In the genomic region with DNA sequence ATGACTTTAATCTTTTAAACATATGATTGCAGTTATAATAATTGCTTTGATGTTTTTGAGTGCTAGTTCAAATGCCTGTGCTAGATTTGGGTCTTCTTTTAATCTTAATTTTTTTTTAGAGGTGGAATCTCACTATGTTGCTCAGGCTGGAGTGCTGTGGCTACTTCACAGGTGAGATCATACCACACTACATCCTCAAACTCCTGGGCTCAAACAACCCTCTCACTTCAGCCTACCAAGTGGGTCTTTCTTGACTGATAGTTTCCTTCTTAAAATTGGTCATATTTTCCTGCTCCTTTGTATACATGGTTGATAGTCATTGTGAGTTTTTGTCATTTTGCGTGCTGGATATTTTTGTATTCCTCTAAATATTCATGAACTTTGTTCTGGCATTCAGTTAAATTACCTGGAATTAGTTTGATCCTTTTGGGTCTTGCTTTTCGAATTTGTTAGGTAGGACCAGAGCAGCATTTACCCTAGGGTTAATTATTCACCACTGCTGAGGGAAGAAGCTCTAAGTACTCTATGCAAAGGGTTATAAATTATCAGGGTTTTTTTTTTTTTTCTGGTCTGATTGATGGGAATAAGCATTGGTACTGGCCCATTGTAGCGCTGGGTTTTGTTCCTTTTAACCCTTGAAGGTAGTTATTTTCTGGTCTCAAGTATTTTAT, we compare ENCODE assay signal across 20 cellular contexts. TPM values are rescaled to one million over a fixed set of nuclear protein-coding genes. Genes with fewer than 3 reads are reported as not detected.
A peak's percentile ranks its signal among the peaks of the same experiment; 100 is the strongest.
DNase-seq lines count a peak whose midpoint lies in the region; ATAC-seq, FAIRE-seq and TF ChIP-seq lines count a peak whose summit lies in the region.
"Had no signal": no experiment of that assay in that cellular context is flagged by ENCODE, and none has a peak within 500 bp of the region (broad histone marks: within the 10 kb centered on the region; RNA-seq: fewer than 3 reads in every experiment).

No MANE protein-coding gene starts in this region.

- no peaks in the 10 kb centered on the region for H3K27me3 ChIP-seq in tibial artery

- no peak for DNase-seq in activated naive CD8-positive, alpha-beta T cell treated with anti-CD3 and anti-CD28 coated beads, Interleukin-2, amount 50 U/mL, for 24 hours
- DNase-seq in activated naive CD8-positive, alpha-beta T cell treated with anti-CD3 and anti-CD28 coated beads for 36 hours, result no peak
- DNase-seq in progenitor cell of endocrine pancreas (ENCODE audit: low spot score, unreplicated experiment), result no peak
- no peak for DNase-seq in tibial artery
- no peak for DNase-seq in NCI-H187 (lab: John Stamatoyannopoulos, UW)
- DNase-seq: C1 segment of cervical spinal cord; CD4-positive, alpha-beta memory T cell; DMS153; GF-D8; HCEC 1CT; HFFc6; IMR-90 had no signal

- peak; percentile 36 for ATAC-seq in activated naive CD8-positive, alpha-beta T cell treated with anti-CD3 and anti-CD28 coated beads, Interleukin-2, amount 50 U/mL, for 24 hours
- no peak for ATAC-seq in HG03378 (IDR thresholded peaks at IDR 0.05; ENCODE audit: unreplicated experiment)

- H3K27ac Mint-ChIP-seq in activated naive CD8-positive, alpha-beta T cell treated with anti-CD3 and anti-CD28 coated beads, Interleukin-2, amount 50 U/mL, for 24 hours, result no peak overlapping the region
- no peak overlapping the region for H3K27ac Mint-ChIP-seq in activated naive CD8-positive, alpha-beta T cell treated with anti-CD3 and anti-CD28 coated beads for 36 hours
- H3K27ac Mint-ChIP-seq in progenitor cell of endocrine pancreas, result peak overlapping the region; percentile 76
- H3K27ac Mint-ChIP-seq: B cell; CD4-positive, alpha-beta memory T cell; HFFc6 had no signal

- intact Hi-C loops in tibial artery (cut with DNase I; ENCODE audit: low total_unique reads), result no loop called here

- no peaks in the 10 kb centered on the region for H3K36me3 ChIP-seq in tibial artery

- H3K9me3 ChIP-seq in tibial artery, result no peaks in the 10 kb centered on the region

- H3K4me3 Mint-ChIP-seq in activated naive CD8-positive, alpha-beta T cell treated with anti-CD3 and anti-CD28 coated beads, Interleukin-2, amount 50 U/mL, for 24 hours, result no peak overlapping the region
- no peak overlapping the region for H3K4me3 Mint-ChIP-seq in activated naive CD8-positive, alpha-beta T cell treated with anti-CD3 and anti-CD28 coated beads for 36 hours
- no peak overlapping the region for H3K4me3 Mint-ChIP-seq in progenitor cell of endocrine pancreas (ENCODE audit: low read depth)
- H3K4me3 Mint-ChIP-seq: B cell; CD4-positive, alpha-beta memory T cell; HFFc6 had no signal

- peaks cover 0 to 6% (median 0%) of the 10 kb centered on the region in 4 donors for H3K4me1 ChIP-seq in tibial artery

- FAIRE-seq in islet of Langerhans (lab: Jason Lieb, UNC), result peak; percentile 45
- FAIRE-seq: D721Med, GM19239 had no signal

- H3K27ac ChIP-seq in tibial artery, result no peak overlapping the region
- H3K27ac ChIP-seq: HL-60 had no signal

- H3K9me3 Mint-ChIP-seq in activated naive CD8-positive, alpha-beta T cell treated with anti-CD3 and anti-CD28 coated beads, Interleukin-2, amount 50 U/mL, for 24 hours, result no peaks in the 10 kb centered on the region
- no peaks in the 10 kb centered on the region for H3K9me3 Mint-ChIP-seq in activated naive CD8-positive, alpha-beta T cell treated with anti-CD3 and anti-CD28 coated beads for 36 hours
- H3K9me3 Mint-ChIP-seq in progenitor cell of endocrine pancreas (ENCODE audit: low read depth), result peaks cover 5% of the 10 kb centered on the region
- H3K9me3 Mint-ChIP-seq: CD4-positive, alpha-beta memory T cell; HFFc6 had no signal

- TF ChIP-seq CTCF in progenitor cell of endocrine pancreas (IDR thresholded peaks at IDR 0.05; ENCODE audit: unreplicated experiment) (no peak), tibial artery (IDR thresholded peaks at IDR 0.05) (no peak)

- peaks cover 14% of the 10 kb centered on the region for H3K4me1 Mint-ChIP-seq in activated naive CD8-positive, alpha-beta T cell treated with anti-CD3 and anti-CD28 coated beads, Interleukin-2, amount 50 U/mL, for 24 hours
- peaks cover 21% of the 10 kb centered on the region for H3K4me1 Mint-ChIP-seq in activated naive CD8-positive, alpha-beta T cell treated with anti-CD3 and anti-CD28 coated beads for 36 hours
- H3K4me1 Mint-ChIP-seq in progenitor cell of endocrine pancreas (ENCODE audit: low read depth), result peaks cover 9% of the 10 kb centered on the region
- H3K4me1 Mint-ChIP-seq: B cell; CD4-positive, alpha-beta memory T cell had no signal

- peaks cover 8% of the 10 kb centered on the region for H3K27me3 Mint-ChIP-seq in activated naive CD8-positive, alpha-beta T cell treated with anti-CD3 and anti-CD28 coated beads, Interleukin-2, amount 50 U/mL, for 24 hours
- H3K27me3 Mint-ChIP-seq in activated naive CD8-positive, alpha-beta T cell treated with anti-CD3 and anti-CD28 coated beads for 36 hours, result peaks cover 27% of the 10 kb centered on the region
- H3K27me3 Mint-ChIP-seq in progenitor cell of endocrine pancreas, result no peaks in the 10 kb centered on the region

- H3K36me3 Mint-ChIP-seq in activated naive CD8-positive, alpha-beta T cell treated with anti-CD3 and anti-CD28 coated beads, Interleukin-2, amount 50 U/mL, for 24 hours (ENCODE audit: low read depth), result no peaks in the 10 kb centered on the region
- no peaks in the 10 kb centered on the region for H3K36me3 Mint-ChIP-seq in activated naive CD8-positive, alpha-beta T cell treated with anti-CD3 and anti-CD28 coated beads for 36 hours
- H3K36me3 Mint-ChIP-seq in progenitor cell of endocrine pancreas (ENCODE audit: insufficient read depth), result no peaks in the 10 kb centered on the region
- H3K36me3 Mint-ChIP-seq: CD4-positive, alpha-beta memory T cell had no signal

- H3K4me3 ChIP-seq in tibial artery, result no peak overlapping the region

RNA-seq across cellular contexts. Expression of a gene that starts 12.1 kb away (rescaled TPM):
- total RNA-seq in activated naive CD8-positive, alpha-beta T cell treated with anti-CD3 and anti-CD28 coated beads for 36 hours, result 1 to 10 TPM; 8.6 to 9.0 TPM
- 112 TPM in 2 replicates for total RNA-seq in progenitor cell of endocrine pancreas

RNA-seq across cellular contexts. Expression of a gene that starts 21.0 kb away (rescaled TPM):
- not detected for total RNA-seq in activated naive CD8-positive, alpha-beta T cell treated with anti-CD3 and anti-CD28 coated beads for 36 hours
- not detected in 2 replicates for total RNA-seq in progenitor cell of endocrine pancreas
- total RNA-seq: A172; B cell; CD4-positive, alpha-beta memory T cell; H4; HFFc6; IMR-90 had no signal

RNA-seq across cellular contexts. Expression of a gene that starts 40.6 kb away (rescaled TPM):
- total RNA-seq in activated naive CD8-positive, alpha-beta T cell treated with anti-CD3 and anti-CD28 coated beads for 36 hours, result not detected
- not detected in 2 replicates for total RNA-seq in progenitor cell of endocrine pancreas
- total RNA-seq: A172; B cell; CD4-positive, alpha-beta memory T cell; H4; HFFc6; IMR-90 had no signal

Comparison
In these comparisons a context has a peak if more than half of its experiments do, and no peak if none do; other contexts are left out.
1. RNA of a gene that starts 12.1 kb away (total RNA-seq): 112 TPM in progenitor cell of endocrine pancreas; 8.6 to 9.0 TPM in activated naive CD8-positive, alpha-beta T cell treated with anti-CD3 and anti-CD28 coated beads for 36 hours; every median in the first group is over 10 times any median in the second.